In genomic region chr5:111961867-111962266, GRCh38 we compare ENCODE assay signal across 33 cellular contexts.
DNase-seq lines count a peak whose midpoint lies in the region; ATAC-seq and TF ChIP-seq lines count a peak whose summit lies in the region.
"Had no signal": no experiment of that assay in that cellular context is flagged by ENCODE, and none has a peak within 500 bp of the region (broad histone marks: within the 10 kb centered on the region; RNA-seq: fewer than 3 reads in every experiment).

No MANE protein-coding gene starts in this region.

- H3K4me3 Mint-ChIP-seq in chondrocyte (ENCODE audit: unreplicated experiment) (no peak overlapping the region), nephron progenitor cell (no peak overlapping the region)
- H3K4me3 Mint-ChIP-seq: activated CD8-positive, alpha-beta memory T cell treated with anti-CD3 and anti-CD28 coated beads, Interleukin-2, amount 10 ng/mL, durations not matched to agents 7 days and 5 days; activated naive CD8-positive, alpha-beta T cell treated with anti-CD3 and anti-CD28 coated beads, Interleukin-2, amount 10 ng/mL, durations not matched to agents 7 days and 5 days; CD14-positive monocyte; natural killer cell; stimulated activated memory B cell treated with anti-CD40 and anti-IgM and Interleukin-4, amounts not matched to agents 10 μg/mL and 1 μg/mL and 100 μg/mL, for 72 hours had no signal

- no peak overlapping the region for H3K4me3 ChIP-seq in GM23248
- H3K4me3 ChIP-seq in mammary epithelial cell (replicated peaks in 1 of 3; ENCODE audit: insufficient read depth in 1 of 3, low read depth in 2 of 3, low read length in 3 of 3) = no peak overlapping the region
- H3K4me3 ChIP-seq: ascending aorta, left lung, transverse colon had no signal

- H3K27me3 ChIP-seq in GM23248 (replicated peaks; ENCODE audit: insufficient read depth) (no peaks in the 10 kb centered on the region), mammary epithelial cell (ENCODE audit: insufficient read depth, low read length) (no peaks in the 10 kb centered on the region)
- H3K27me3 ChIP-seq: ascending aorta, left lung, transverse colon had no signal

- H4K20me1 ChIP-seq in GM23248 (ENCODE audit: insufficient read depth) (no peaks in the 10 kb centered on the region), mammary epithelial cell (ENCODE audit: insufficient read depth, low read length) (no peaks in the 10 kb centered on the region)

- H3K36me3 Mint-ChIP-seq in chondrocyte (ENCODE audit: low read depth) (no peaks in the 10 kb centered on the region), nephron progenitor cell (ENCODE audit: low read depth) (no peaks in the 10 kb centered on the region)
- H3K36me3 Mint-ChIP-seq: activated CD8-positive, alpha-beta memory T cell treated with anti-CD3 and anti-CD28 coated beads, Interleukin-2, amount 10 ng/mL, durations not matched to agents 7 days and 5 days; activated naive CD8-positive, alpha-beta T cell treated with anti-CD3 and anti-CD28 coated beads, Interleukin-2, amount 10 ng/mL, durations not matched to agents 7 days and 5 days; CD14-positive monocyte; natural killer cell; stimulated activated memory B cell treated with anti-CD40 and anti-IgM and Interleukin-4, amounts not matched to agents 10 μg/mL and 1 μg/mL and 100 μg/mL, for 72 hours had no signal

- peaks cover 36% of the 10 kb centered on the region for H3F3A ChIP-seq in GM23248 (ENCODE audit: insufficient read depth)

- DNase-seq in DMS 273 (lab: John Stamatoyannopoulos, UW; ENCODE audit: unreplicated experiment) (peak; percentile 4), DMS 273 treated with DMSO at 0.1 percent for 48 hours (lab: John Stamatoyannopoulos, UW) (no peak), GM23248 (peak; percentile 36), chondrocyte (ENCODE audit: low spot score) (no peak), nephron progenitor cell (no peak), mammary epithelial cell (no peak), GF-D8 (lab: John Stamatoyannopoulos, UW) (no peak)
- DNase-seq: activated CD4-positive, alpha-beta T cell treated with anti-CD3 and anti-CD28 coated beads, Interleukin-2, amount 50 U/mL, for 4 hours; activated CD8-positive, alpha-beta memory T cell treated with anti-CD3 and anti-CD28 coated beads, Interleukin-2, amount 10 ng/mL, durations not matched to agents 7 days and 5 days; activated gamma-delta T cell treated with Interleukin-2 at 50 U/mL for 16 hours; activated naive CD8-positive, alpha-beta T cell treated with anti-CD3 and anti-CD28 coated beads, Interleukin-2, amount 10 ng/mL, durations not matched to agents 7 days and 5 days; activated T-cell treated with anti-CD3 and anti-CD28 coated beads, Interleukin-2, amount 50 U/mL, for 48 hours; cortex of kidney; DND-41; effector memory CD4-positive, alpha-beta T cell; GOT3; left lung; MM.1S; natural killer cell; NCI-H2107; NCI-H510A; occipital lobe; T-helper 1 cell; transverse colon had no signal

- peak overlapping the region; percentile 1; the same call in 1 of the 2 replicates for H2AFZ ChIP-seq in GM23248
- H2AFZ ChIP-seq in mammary epithelial cell (ENCODE audit: low read depth, low read length) = no peak overlapping the region

- no peak for ATAC-seq in GM21825 (IDR thresholded peaks at IDR 0.05; ENCODE audit: unreplicated experiment)
- ATAC-seq: activated CD4-positive, CD25-positive, alpha-beta regulatory T cell treated with anti-CD3 and anti-CD28 coated beads, Interleukin-2, amount 50 U/mL, for 24 hours; activated CD8-positive, alpha-beta memory T cell treated with anti-CD3 and anti-CD28 coated beads, Interleukin-2, amount 10 ng/mL, durations not matched to agents 7 days and 5 days; left lung; natural killer cell had no signal

- in situ Hi-C loops in GM23248 (cut with MboI) (no loop called here), mammary epithelial cell (cut with MboI; ENCODE audit: low sequenced_read_pairs in 2 of 2) (no loop called here)

- H3K36me3 ChIP-seq in GM23248 (ENCODE audit: low read depth) (no peaks in the 10 kb centered on the region), mammary epithelial cell (ENCODE audit: insufficient read depth, low read length) (no peaks in the 10 kb centered on the region)
- H3K36me3 ChIP-seq: ascending aorta, left lung, transverse colon had no signal

- intact Hi-C loops in mammary epithelial cell (cut with micrococcal nuclease) = no loop called here

- TF ChIP-seq CTCF in chondrocyte (IDR thresholded peaks at IDR 0.05) (no peak), nephron progenitor cell (IDR thresholded peaks at IDR 0.05) (no peak), mammary epithelial cell (conservative IDR thresholded peaks at IDR 0.05 in 1 of 2, IDR thresholded peaks at IDR 0.05 in 1 of 2; ENCODE audit: extremely low read depth in 1 of 2, insufficient read depth in 1 of 2, low read depth in 1 of 2, low read length in 2 of 2) (no peak)

- WGBS in GM23248 (ENCODE audit: low coverage in 1 of 2, low lambda C conversion rate in 2 of 2, missing lambda C conversion rate in 2 of 2), 2 experiments = 7 to 22% methylated on average over 1 of the region's 1 CpG
- 67% methylated on average over 1 of the region's 1 CpG for WGBS in mammary epithelial cell (ENCODE audit: low coverage, missing lambda C conversion rate)

- H3K9ac ChIP-seq in GM23248 (no peak overlapping the region), mammary epithelial cell (ENCODE audit: insufficient read depth, low read length) (no peak overlapping the region)
- H3K9ac ChIP-seq: KMS-11 had no signal

- H3K27ac ChIP-seq in GM23248 = peak overlapping the region; percentile 81
- H3K27ac ChIP-seq in mammary epithelial cell (ENCODE audit: insufficient read depth, low read depth, low read length) = no peak overlapping the region
- H3K27ac ChIP-seq: 22Rv1, ascending aorta, epithelial cell of prostate, HL-60, KMS-11, left lung, transverse colon had no signal

- peaks cover 44% of the 10 kb centered on the region for H3K4me1 ChIP-seq in GM23248 (ENCODE audit: insufficient read depth)
- H3K4me1 ChIP-seq in mammary epithelial cell (ENCODE audit: insufficient read depth, low read length) = no peaks in the 10 kb centered on the region
- H3K4me1 ChIP-seq: left lung had no signal

- H3K4me1 Mint-ChIP-seq in chondrocyte (ENCODE audit: low read depth) = peaks cover 48% of the 10 kb centered on the region
- peaks cover 20% of the 10 kb centered on the region for H3K4me1 Mint-ChIP-seq in nephron progenitor cell
- H3K4me1 Mint-ChIP-seq: activated CD8-positive, alpha-beta memory T cell treated with anti-CD3 and anti-CD28 coated beads, Interleukin-2, amount 10 ng/mL, durations not matched to agents 7 days and 5 days; activated naive CD8-positive, alpha-beta T cell treated with anti-CD3 and anti-CD28 coated beads, Interleukin-2, amount 10 ng/mL, durations not matched to agents 7 days and 5 days; natural killer cell; stimulated activated memory B cell treated with anti-CD40 and anti-IgM and Interleukin-4, amounts not matched to agents 10 μg/mL and 1 μg/mL and 100 μg/mL, for 72 hours had no signal

- CTCF ChIA-PET in mammary epithelial cell (lab: Charles Lee; ENCODE audit: low non-redundant PET) = no interaction called here

- H3K9me2 ChIP-seq in GM23248 (ENCODE audit: insufficient read depth) = no peaks in the 10 kb centered on the region

- H3K79me2 ChIP-seq in GM23248 (ENCODE audit: insufficient read depth) (peaks cover 51% of the 10 kb centered on the region), mammary epithelial cell (ENCODE audit: insufficient read depth, low read length) (no peaks in the 10 kb centered on the region)

- H3K27me3 Mint-ChIP-seq in chondrocyte (ENCODE audit: low read depth) = no peaks in the 10 kb centered on the region
- no peaks in the 10 kb centered on the region for H3K27me3 Mint-ChIP-seq in nephron progenitor cell (ENCODE audit: low read depth, poor library complexity)
- H3K27me3 Mint-ChIP-seq: activated CD8-positive, alpha-beta memory T cell treated with anti-CD3 and anti-CD28 coated beads, Interleukin-2, amount 10 ng/mL, durations not matched to agents 7 days and 5 days; stimulated activated memory B cell treated with anti-CD40 and anti-IgM and Interleukin-4, amounts not matched to agents 10 μg/mL and 1 μg/mL and 100 μg/mL, for 72 hours had no signal

- peak overlapping the region; percentile 75 for H3K27ac Mint-ChIP-seq in chondrocyte (ENCODE audit: unreplicated experiment)
- H3K27ac Mint-ChIP-seq in nephron progenitor cell = peak overlapping the region; percentile 12
- H3K27ac Mint-ChIP-seq: activated CD8-positive, alpha-beta memory T cell treated with anti-CD3 and anti-CD28 coated beads, Interleukin-2, amount 10 ng/mL, durations not matched to agents 7 days and 5 days; activated naive CD8-positive, alpha-beta T cell treated with anti-CD3 and anti-CD28 coated beads, Interleukin-2, amount 10 ng/mL, durations not matched to agents 7 days and 5 days; CD14-positive monocyte; natural killer cell; stimulated activated memory B cell treated with anti-CD40 and anti-IgM and Interleukin-4, amounts not matched to agents 10 μg/mL and 1 μg/mL and 100 μg/mL, for 72 hours had no signal

- H3K9me3 Mint-ChIP-seq in chondrocyte (ENCODE audit: low read depth) = no peaks in the 10 kb centered on the region
- H3K9me3 Mint-ChIP-seq in nephron progenitor cell = no peaks in the 10 kb centered on the region
- H3K9me3 Mint-ChIP-seq: activated naive CD8-positive, alpha-beta T cell treated with anti-CD3 and anti-CD28 coated beads, Interleukin-2, amount 10 ng/mL, durations not matched to agents 7 days and 5 days; natural killer cell had no signal

- dilution Hi-C loops in mammary epithelial cell (cut with HindIII; ENCODE audit: low sequenced_read_pairs) = no loop called here

- BruUV-seq in mammary epithelial cell (replicated peaks; lab: Mats Ljungman, UMichigan) = no TSS peak

- H3K4me2 ChIP-seq in GM23248 (ENCODE audit: unreplicated experiment) (peak overlapping the region; percentile 58), mammary epithelial cell (ENCODE audit: insufficient read depth, low read depth, low read length) (no peak overlapping the region)
- H3K4me2 ChIP-seq: KMS-11 had no signal

- H3K9me3 ChIP-seq in GM23248 (ENCODE audit: low read depth) (no peaks in the 10 kb centered on the region), mammary epithelial cell (replicated peaks; ENCODE audit: insufficient read depth, low read length) (no peaks in the 10 kb centered on the region)
- H3K9me3 ChIP-seq: ascending aorta, left lung, transverse colon had no signal

Comparison
In these comparisons a context has a peak if more than half of its experiments do, and no peak if none do; other contexts are left out.
1. DNase-seq: peak in DMS 273 (single experiment) and GM23248 (single experiment); none in DMS 273 treated with DMSO at 0.1 percent for 48 hours (single experiment), chondrocyte (single experiment), nephron progenitor cell (single experiment), mammary epithelial cell (single experiment) and GF-D8 (single experiment).